In the genomic region with DNA sequence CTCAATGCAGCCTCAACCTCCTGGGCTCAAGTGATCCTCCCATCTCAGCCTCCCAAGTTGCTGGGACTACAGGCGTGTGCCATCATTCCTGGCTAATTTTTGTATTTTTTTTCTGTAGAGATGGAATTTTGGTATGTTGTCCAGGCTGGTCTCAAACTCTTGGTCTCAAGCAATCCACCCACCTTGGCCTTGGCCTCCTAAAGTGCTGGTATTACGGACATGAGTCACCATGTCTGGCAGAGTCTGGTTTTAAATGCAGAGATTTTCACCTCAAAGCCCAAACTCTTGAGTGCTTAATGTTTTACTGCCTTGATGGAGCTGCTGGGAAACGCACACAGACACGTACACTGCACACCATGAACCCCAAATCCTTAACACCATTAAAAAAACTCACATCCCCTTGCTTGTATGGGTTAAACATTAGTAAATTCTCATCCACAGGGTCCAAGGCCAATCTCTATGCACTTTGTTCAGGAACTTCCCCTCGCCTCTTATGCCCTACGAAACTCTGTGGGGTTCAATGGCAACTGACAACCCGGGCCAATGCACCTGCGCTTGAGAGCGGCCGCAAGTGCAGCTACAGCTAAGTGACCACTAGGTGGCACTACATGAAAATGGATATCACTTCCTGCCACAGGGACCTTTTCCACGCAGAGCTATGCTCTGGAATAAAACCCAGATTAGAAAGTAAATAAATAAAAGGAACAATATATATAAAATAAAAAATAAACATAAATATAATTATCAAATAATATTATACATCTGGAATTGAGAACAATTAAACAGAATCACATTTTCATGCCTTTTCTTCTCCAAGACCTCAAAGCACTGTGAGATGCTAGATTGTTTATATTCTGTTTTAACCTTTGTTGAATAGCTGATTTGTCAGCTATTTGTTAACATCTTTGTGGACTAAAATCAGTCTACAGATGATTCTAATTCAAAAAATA, we compare ENCODE assay signal across 9 cellular contexts.
DNase-seq lines count a peak whose midpoint lies in the region; ATAC-seq, FAIRE-seq and TF ChIP-seq lines count a peak whose summit lies in the region.
"Had no signal": no experiment of that assay in that cellular context is flagged by ENCODE, and none has a peak within 500 bp of the region (broad histone marks: within the 10 kb centered on the region; RNA-seq: fewer than 3 reads in every experiment).

No MANE protein-coding gene starts in this region.

- H3K4me3 ChIP-seq in LNCaP clone FGC (ENCODE audit: low read depth, low read length) = no peak overlapping the region
- H3K4me3 ChIP-seq: skin epidermis had no signal

- no peak for FAIRE-seq in H54 (lab: Jason Lieb, UNC)

- peaks cover 49% of the 10 kb centered on the region for H3K4me1 Mint-ChIP-seq in activated naive CD8-positive, alpha-beta T cell (ENCODE audit: low read depth)

- no peaks in the 10 kb centered on the region for H3K27me3 Mint-ChIP-seq in activated naive CD8-positive, alpha-beta T cell

- intact Hi-C loops in Right ventricle myocardium superior (cut with DNase I) = loop anchor here (5.0 to 10.0 kb wide), 2 partner anchors 71 to 304 kb away; no protein-coding TSS in a partner anchor

- peak; percentile 79 for ATAC-seq in Right ventricle myocardium superior (ENCODE audit: poor library complexity)

- TF ChIP-seq CTCF in GM10266 (IDR thresholded peaks at IDR 0.05; ENCODE audit: control insufficient read depth, insufficient read depth, low read depth, missing control alignments) (peak; percentile 96), LNCaP clone FGC (IDR thresholded peaks at IDR 0.05; ENCODE audit: control insufficient read depth, extremely low read depth, insufficient read depth) (peak; percentile 91)

- no peaks in the 10 kb centered on the region for H3K9me3 Mint-ChIP-seq in activated naive CD8-positive, alpha-beta T cell (ENCODE audit: low read depth)

- H3K27ac Mint-ChIP-seq in activated naive CD8-positive, alpha-beta T cell = peak overlapping the region; percentile 81

- H3K4me3 Mint-ChIP-seq in activated naive CD8-positive, alpha-beta T cell = no peak overlapping the region

- TF ChIP-seq POLR2A in H54 (IDR thresholded peaks at IDR 0.05; ENCODE audit: low read depth, low read length) = no peak

- DNase-seq in GM10266 (ENCODE audit: extremely low spot score) = peak; percentile 67
- peak; percentile 47 for DNase-seq in H54 (ENCODE audit: insufficient read length, low spot score)
- peak; percentile 44 for DNase-seq in LNCaP clone FGC (ENCODE audit: low read depth)
- DNase-seq in SKM-1 (lab: John Stamatoyannopoulos, UW; ENCODE audit: unreplicated experiment) = peak; percentile 26
- DNase-seq in Right ventricle myocardium superior = peak; percentile 73
- peak; percentile 57 for DNase-seq in putamen (ENCODE audit: low spot score)
- DNase-seq in NCI-H128 (lab: John Stamatoyannopoulos, UW; ENCODE audit: unreplicated experiment) = no peak

- peaks cover 6% of the 10 kb centered on the region for H3K36me3 Mint-ChIP-seq in activated naive CD8-positive, alpha-beta T cell
